ENCODE assay signal across 3 cellular contexts in the genomic region with DNA sequence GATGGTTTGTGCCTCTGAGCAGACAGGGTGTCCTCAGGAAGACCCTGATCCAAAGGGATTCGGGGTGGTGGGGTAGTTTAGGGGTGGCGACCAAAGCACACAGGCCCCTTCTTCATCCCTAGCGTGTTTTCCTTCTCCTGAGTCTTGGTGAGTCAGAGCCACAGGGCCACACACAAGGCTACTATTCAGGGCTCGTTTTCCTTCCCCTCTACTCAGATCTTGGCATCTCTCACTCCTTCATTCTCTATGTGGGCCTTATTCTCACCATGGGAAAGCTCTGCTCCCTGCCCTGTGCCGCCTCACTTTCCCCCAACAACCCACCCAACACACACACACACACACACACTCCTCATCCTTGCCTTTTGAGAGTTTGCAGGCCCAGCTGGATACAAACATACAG.
TF ChIP-seq lines count a peak whose summit lies in the region.

No MANE protein-coding gene starts in this region.

TF ChIP-seq in SK-N-SH treated with all-trans-retinoic acid at 6 μM for 48 hours, 23 proteins besides CTCF, POLR2A, EP300 and RAD21:
- TF ChIP-seq GLIS3 (CRISPR knock-in tag; IDR thresholded peaks at IDR 0.05): no peak
- no peak for TF ChIP-seq ZFP3 (CRISPR knock-in tag; IDR thresholded peaks at IDR 0.05)
- no peak for TF ChIP-seq ZNF70 (CRISPR knock-in tag; IDR thresholded peaks at IDR 0.05)
- no peak for TF ChIP-seq PPARA (CRISPR knock-in tag; IDR thresholded peaks at IDR 0.05; ENCODE audit: borderline replicate concordance)
- TF ChIP-seq ZNF565 (CRISPR knock-in tag; conservative IDR thresholded peaks at IDR 0.05; ENCODE audit: low read depth): no peak
- TF ChIP-seq, protein P1, sequence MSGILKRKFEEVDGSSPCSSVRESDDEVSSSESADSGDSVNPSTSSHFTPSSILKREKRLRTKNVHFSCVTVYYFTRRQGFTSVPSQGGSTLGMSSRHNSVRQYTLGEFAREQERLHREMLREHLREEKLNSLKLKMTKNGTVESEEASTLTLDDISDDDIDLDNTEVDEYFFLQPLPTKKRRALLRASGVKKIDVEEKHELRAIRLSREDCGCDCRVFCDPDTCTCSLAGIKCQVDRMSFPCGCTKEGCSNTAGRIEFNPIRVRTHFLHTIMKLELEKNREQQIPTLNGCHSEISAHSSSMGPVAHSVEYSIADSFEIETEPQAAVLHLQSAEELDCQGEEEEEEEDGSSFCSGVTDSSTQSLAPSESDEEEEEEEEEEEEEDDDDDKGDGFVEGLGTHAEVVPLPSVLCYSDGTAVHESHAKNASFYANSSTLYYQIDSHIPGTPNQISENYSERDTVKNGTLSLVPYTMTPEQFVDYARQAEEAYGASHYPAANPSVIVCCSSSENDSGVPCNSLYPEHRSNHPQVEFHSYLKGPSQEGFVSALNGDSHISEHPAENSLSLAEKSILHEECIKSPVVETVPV (CRISPR knock-in tag; IDR thresholded peaks at IDR 0.05): no peak
- TF ChIP-seq, protein P2, sequence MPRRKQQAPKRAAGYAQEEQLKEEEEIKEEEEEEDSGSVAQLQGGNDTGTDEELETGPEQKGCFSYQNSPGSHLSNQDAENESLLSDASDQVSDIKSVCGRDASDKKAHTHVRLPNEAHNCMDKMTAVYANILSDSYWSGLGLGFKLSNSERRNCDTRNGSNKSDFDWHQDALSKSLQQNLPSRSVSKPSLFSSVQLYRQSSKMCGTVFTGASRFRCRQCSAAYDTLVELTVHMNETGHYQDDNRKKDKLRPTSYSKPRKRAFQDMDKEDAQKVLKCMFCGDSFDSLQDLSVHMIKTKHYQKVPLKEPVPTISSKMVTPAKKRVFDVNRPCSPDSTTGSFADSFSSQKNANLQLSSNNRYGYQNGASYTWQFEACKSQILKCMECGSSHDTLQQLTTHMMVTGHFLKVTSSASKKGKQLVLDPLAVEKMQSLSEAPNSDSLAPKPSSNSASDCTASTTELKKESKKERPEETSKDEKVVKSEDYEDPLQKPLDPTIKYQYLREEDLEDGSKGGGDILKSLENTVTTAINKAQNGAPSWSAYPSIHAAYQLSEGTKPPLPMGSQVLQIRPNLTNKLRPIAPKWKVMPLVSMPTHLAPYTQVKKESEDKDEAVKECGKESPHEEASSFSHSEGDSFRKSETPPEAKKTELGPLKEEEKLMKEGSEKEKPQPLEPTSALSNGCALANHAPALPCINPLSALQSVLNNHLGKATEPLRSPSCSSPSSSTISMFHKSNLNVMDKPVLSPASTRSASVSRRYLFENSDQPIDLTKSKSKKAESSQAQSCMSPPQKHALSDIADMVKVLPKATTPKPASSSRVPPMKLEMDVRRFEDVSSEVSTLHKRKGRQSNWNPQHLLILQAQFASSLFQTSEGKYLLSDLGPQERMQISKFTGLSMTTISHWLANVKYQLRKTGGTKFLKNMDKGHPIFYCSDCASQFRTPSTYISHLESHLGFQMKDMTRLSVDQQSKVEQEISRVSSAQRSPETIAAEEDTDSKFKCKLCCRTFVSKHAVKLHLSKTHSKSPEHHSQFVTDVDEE (CRISPR knock-in tag; IDR thresholded peaks at IDR 0.05): no peak
- no peak for TF ChIP-seq ARNTL (CRISPR knock-in tag; IDR thresholded peaks at IDR 0.05; ENCODE audit: borderline replicate concordance, low read depth)
- TF ChIP-seq, protein P3, sequence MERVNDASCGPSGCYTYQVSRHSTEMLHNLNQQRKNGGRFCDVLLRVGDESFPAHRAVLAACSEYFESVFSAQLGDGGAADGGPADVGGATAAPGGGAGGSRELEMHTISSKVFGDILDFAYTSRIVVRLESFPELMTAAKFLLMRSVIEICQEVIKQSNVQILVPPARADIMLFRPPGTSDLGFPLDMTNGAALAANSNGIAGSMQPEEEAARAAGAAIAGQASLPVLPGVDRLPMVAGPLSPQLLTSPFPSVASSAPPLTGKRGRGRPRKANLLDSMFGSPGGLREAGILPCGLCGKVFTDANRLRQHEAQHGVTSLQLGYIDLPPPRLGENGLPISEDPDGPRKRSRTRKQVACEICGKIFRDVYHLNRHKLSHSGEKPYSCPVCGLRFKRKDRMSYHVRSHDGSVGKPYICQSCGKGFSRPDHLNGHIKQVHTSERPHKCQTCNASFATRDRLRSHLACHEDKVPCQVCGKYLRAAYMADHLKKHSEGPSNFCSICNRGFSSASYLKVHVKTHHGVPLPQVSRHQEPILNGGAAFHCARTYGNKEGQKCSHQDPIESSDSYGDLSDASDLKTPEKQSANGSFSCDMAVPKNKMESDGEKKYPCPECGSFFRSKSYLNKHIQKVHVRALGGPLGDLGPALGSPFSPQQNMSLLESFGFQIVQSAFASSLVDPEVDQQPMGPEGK (CRISPR knock-in tag; IDR thresholded peaks at IDR 0.05; ENCODE audit: borderline replicate concordance): no peak
- no peak for TF ChIP-seq ZFP30 (CRISPR knock-in tag; IDR thresholded peaks at IDR 0.05)
- TF ChIP-seq ZNF8 (CRISPR knock-in tag; IDR thresholded peaks at IDR 0.05): no peak
- no peak for TF ChIP-seq ESRRG (CRISPR knock-in tag; IDR thresholded peaks at IDR 0.05)
- TF ChIP-seq RARB (CRISPR knock-in tag; IDR thresholded peaks at IDR 0.05): no peak
TF ChIP-seq in SK-N-SH treated with all-trans-retinoic acid at 6 μM for 48 hours: peak in this region for 0.

TF ChIP-seq in SK-N-SH, 30 proteins besides CTCF, POLR2A, EP300 and RAD21:
- no peak for TF ChIP-seq RXRA (IDR thresholded peaks at IDR 0.05; ENCODE audit: borderline replicate concordance, low read depth)
- no peak for TF ChIP-seq MXI1 (IDR thresholded peaks at IDR 0.05; ENCODE audit: low read depth, low read length)
- TF ChIP-seq TEAD4 (IDR thresholded peaks at IDR 0.05; ENCODE audit: borderline replicate concordance, insufficient read depth): no peak
- TF ChIP-seq GATA2 (CRISPR knock-in tag; IDR thresholded peaks at IDR 0.05): no peak
- TF ChIP-seq SMC3 (IDR thresholded peaks at IDR 0.05; ENCODE audit: low read depth, low read length): no peak
- no peak for TF ChIP-seq NRF1 (IDR thresholded peaks at IDR 0.05; ENCODE audit: low read depth, low read length)
- no peak for TF ChIP-seq ELF1 (IDR thresholded peaks at IDR 0.05)
- no peak for TF ChIP-seq RFX5 (IDR thresholded peaks at IDR 0.05; ENCODE audit: low read length)
- TF ChIP-seq, protein P4, sequence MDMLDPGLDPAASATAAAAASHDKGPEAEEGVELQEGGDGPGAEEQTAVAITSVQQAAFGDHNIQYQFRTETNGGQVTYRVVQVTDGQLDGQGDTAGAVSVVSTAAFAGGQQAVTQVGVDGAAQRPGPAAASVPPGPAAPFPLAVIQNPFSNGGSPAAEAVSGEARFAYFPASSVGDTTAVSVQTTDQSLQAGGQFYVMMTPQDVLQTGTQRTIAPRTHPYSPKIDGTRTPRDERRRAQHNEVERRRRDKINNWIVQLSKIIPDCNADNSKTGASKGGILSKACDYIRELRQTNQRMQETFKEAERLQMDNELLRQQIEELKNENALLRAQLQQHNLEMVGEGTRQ (IDR thresholded peaks at IDR 0.05; ENCODE audit: borderline replicate concordance, low read depth, low read length): no peak
- no peak for TF ChIP-seq YY1 (IDR thresholded peaks at IDR 0.05; ENCODE audit: low read depth)
- TF ChIP-seq NFIC (IDR thresholded peaks at IDR 0.05; ENCODE audit: borderline replicate concordance): no peak

TF ChIP-seq in H1, 55 proteins besides CTCF, POLR2A, EP300 and RAD21:
- TF ChIP-seq, protein P5, sequence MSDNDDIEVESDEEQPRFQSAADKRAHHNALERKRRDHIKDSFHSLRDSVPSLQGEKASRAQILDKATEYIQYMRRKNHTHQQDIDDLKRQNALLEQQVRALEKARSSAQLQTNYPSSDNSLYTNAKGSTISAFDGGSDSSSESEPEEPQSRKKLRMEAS (IDR thresholded peaks at IDR 0.05): no peak
- TF ChIP-seq POU5F1 (IDR thresholded peaks at IDR 0.05; ENCODE audit: low read depth, low read length) (no peak), PHF8 (conservative IDR thresholded peaks at IDR 0.05; ENCODE audit: low read depth, low read length) (no peak), JUN (IDR thresholded peaks at IDR 0.05; ENCODE audit: low read depth, low read length) (no peak), JUND (IDR thresholded peaks at IDR 0.05; ENCODE audit: low read length) (no peak), TAF1 (IDR thresholded peaks at IDR 0.05; ENCODE audit: low read depth, low read length) (no peak), EZH2 (IDR thresholded peaks at IDR 0.05; ENCODE audit: low read depth, low read length, severe bottlenecking) (no peak), YY1 (IDR thresholded peaks at IDR 0.05; ENCODE audit: low read depth, low read length) (no peak), SUZ12 (IDR thresholded peaks at IDR 0.05; ENCODE audit: low read length) (no peak), CTBP2 (IDR thresholded peaks at IDR 0.05; ENCODE audit: borderline replicate concordance, insufficient read depth, insufficient read length, low read length) (no peak), GTF2F1 (IDR thresholded peaks at IDR 0.05; ENCODE audit: borderline replicate concordance, low read depth, low read length) (no peak), BRCA1 (IDR thresholded peaks at IDR 0.05; ENCODE audit: low read depth, low read length) (no peak)
- TF ChIP-seq, protein P6, sequence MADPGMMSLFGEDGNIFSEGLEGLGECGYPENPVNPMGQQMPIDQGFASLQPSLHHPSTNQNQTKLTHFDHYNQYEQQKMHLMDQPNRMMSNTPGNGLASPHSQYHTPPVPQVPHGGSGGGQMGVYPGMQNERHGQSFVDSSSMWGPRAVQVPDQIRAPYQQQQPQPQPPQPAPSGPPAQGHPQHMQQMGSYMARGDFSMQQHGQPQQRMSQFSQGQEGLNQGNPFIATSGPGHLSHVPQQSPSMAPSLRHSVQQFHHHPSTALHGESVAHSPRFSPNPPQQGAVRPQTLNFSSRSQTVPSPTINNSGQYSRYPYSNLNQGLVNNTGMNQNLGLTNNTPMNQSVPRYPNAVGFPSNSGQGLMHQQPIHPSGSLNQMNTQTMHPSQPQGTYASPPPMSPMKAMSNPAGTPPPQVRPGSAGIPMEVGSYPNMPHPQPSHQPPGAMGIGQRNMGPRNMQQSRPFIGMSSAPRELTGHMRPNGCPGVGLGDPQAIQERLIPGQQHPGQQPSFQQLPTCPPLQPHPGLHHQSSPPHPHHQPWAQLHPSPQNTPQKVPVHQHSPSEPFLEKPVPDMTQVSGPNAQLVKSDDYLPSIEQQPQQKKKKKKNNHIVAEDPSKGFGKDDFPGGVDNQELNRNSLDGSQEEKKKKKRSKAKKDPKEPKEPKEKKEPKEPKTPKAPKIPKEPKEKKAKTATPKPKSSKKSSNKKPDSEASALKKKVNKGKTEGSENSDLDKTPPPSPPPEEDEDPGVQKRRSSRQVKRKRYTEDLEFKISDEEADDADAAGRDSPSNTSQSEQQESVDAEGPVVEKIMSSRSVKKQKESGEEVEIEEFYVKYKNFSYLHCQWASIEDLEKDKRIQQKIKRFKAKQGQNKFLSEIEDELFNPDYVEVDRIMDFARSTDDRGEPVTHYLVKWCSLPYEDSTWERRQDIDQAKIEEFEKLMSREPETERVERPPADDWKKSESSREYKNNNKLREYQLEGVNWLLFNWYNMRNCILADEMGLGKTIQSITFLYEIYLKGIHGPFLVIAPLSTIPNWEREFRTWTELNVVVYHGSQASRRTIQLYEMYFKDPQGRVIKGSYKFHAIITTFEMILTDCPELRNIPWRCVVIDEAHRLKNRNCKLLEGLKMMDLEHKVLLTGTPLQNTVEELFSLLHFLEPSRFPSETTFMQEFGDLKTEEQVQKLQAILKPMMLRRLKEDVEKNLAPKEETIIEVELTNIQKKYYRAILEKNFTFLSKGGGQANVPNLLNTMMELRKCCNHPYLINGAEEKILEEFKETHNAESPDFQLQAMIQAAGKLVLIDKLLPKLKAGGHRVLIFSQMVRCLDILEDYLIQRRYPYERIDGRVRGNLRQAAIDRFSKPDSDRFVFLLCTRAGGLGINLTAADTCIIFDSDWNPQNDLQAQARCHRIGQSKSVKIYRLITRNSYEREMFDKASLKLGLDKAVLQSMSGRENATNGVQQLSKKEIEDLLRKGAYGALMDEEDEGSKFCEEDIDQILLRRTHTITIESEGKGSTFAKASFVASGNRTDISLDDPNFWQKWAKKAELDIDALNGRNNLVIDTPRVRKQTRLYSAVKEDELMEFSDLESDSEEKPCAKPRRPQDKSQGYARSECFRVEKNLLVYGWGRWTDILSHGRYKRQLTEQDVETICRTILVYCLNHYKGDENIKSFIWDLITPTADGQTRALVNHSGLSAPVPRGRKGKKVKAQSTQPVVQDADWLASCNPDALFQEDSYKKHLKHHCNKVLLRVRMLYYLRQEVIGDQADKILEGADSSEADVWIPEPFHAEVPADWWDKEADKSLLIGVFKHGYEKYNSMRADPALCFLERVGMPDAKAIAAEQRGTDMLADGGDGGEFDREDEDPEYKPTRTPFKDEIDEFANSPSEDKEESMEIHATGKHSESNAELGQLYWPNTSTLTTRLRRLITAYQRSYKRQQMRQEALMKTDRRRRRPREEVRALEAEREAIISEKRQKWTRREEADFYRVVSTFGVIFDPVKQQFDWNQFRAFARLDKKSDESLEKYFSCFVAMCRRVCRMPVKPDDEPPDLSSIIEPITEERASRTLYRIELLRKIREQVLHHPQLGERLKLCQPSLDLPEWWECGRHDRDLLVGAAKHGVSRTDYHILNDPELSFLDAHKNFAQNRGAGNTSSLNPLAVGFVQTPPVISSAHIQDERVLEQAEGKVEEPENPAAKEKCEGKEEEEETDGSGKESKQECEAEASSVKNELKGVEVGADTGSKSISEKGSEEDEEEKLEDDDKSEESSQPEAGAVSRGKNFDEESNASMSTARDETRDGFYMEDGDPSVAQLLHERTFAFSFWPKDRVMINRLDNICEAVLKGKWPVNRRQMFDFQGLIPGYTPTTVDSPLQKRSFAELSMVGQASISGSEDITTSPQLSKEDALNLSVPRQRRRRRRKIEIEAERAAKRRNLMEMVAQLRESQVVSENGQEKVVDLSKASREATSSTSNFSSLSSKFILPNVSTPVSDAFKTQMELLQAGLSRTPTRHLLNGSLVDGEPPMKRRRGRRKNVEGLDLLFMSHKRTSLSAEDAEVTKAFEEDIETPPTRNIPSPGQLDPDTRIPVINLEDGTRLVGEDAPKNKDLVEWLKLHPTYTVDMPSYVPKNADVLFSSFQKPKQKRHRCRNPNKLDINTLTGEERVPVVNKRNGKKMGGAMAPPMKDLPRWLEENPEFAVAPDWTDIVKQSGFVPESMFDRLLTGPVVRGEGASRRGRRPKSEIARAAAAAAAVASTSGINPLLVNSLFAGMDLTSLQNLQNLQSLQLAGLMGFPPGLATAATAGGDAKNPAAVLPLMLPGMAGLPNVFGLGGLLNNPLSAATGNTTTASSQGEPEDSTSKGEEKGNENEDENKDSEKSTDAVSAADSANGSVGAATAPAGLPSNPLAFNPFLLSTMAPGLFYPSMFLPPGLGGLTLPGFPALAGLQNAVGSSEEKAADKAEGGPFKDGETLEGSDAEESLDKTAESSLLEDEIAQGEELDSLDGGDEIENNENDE (IDR thresholded peaks at IDR 0.05; ENCODE audit: insufficient replicate concordance, low read length): no peak
- TF ChIP-seq, protein P7, sequence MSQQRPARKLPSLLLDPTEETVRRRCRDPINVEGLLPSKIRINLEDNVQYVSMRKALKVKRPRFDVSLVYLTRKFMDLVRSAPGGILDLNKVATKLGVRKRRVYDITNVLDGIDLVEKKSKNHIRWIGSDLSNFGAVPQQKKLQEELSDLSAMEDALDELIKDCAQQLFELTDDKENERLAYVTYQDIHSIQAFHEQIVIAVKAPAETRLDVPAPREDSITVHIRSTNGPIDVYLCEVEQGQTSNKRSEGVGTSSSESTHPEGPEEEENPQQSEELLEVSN (IDR thresholded peaks at IDR 0.05): no peak
TF ChIP-seq in H1: peak in this region for 0.
